In genomic region chr1:150293433-150294253, GRCh38 we compare ENCODE assay signal across 8 cellular contexts. TPM values are rescaled to one million over a fixed set of nuclear protein-coding genes. Genes with fewer than 3 reads are reported as not detected.
DNase-seq lines count a peak whose midpoint lies in the region; ATAC-seq and TF ChIP-seq lines count a peak whose summit lies in the region.

TSS of gene MRPS21 (plus strand) at chr1:150293861. CDS start at chr1:150294367, 506 bp downstream.

- CTCF ChIA-PET in activated naive CD4-positive, alpha-beta T cell treated with anti-CD3 and anti-CD28 coated beads for 36 hours (lab: Charles Lee) = no interaction called here

- intact Hi-C loops in activated naive CD4-positive, alpha-beta T cell treated with anti-CD3 and anti-CD28 coated beads for 36 hours (cut with micrococcal nuclease) = loop anchor here (2.0 kb wide), 2 partner anchors 25 to 69 kb away; partner anchors contain the start of gene APH1A

- peak; percentile 91 for ATAC-seq in HG02571 (IDR thresholded peaks at IDR 0.05; ENCODE audit: unreplicated experiment)
- ATAC-seq in gastroesophageal sphincter = peak; percentile 98

- peaks cover 24% of the 10 kb centered on the region for H3K36me3 Mint-ChIP-seq in activated naive CD4-positive, alpha-beta T cell treated with anti-CD3 and anti-CD28 coated beads for 36 hours (ENCODE audit: low read depth)

- peaks cover 15% of the 10 kb centered on the region for H3K36me3 ChIP-seq in SK-N-MC (ENCODE audit: insufficient read depth, low read length)
- H3K36me3 ChIP-seq in gastroesophageal sphincter = peaks cover 0 to 43% of the 10 kb centered on the region in 2 donors
- H3K36me3 ChIP-seq in neutrophil = peaks cover 6% of the 10 kb centered on the region

- H3K4me1 ChIP-seq in gastroesophageal sphincter = peaks cover 0 to 29% (median 6%) of the 10 kb centered on the region in 3 donors
- peaks cover 12 to 16% of the 10 kb centered on the region in 2 experiments for H3K4me1 ChIP-seq in neutrophil (ENCODE audit: control insufficient read depth in 1 of 2, insufficient read depth in 1 of 2, low read depth in 1 of 2, low read length in 1 of 2)

- H3K4me1 Mint-ChIP-seq in activated naive CD4-positive, alpha-beta T cell treated with anti-CD3 and anti-CD28 coated beads for 36 hours (ENCODE audit: low read depth) = peaks cover 40% of the 10 kb centered on the region

- peak; percentile 68 to 74 for TF ChIP-seq POLR2A in gastroesophageal sphincter (IDR thresholded peaks at IDR 0.05)

- peak within 1 kb of the TSS; percentile 90 for H3K4me3 Mint-ChIP-seq in activated naive CD4-positive, alpha-beta T cell treated with anti-CD3 and anti-CD28 coated beads for 36 hours

- WGBS in gastroesophageal sphincter (ENCODE audit: low coverage in 1 of 2), 2 donors = 6 to 7% methylated on average over 32 to 33 of the region's 43 CpGs

- no peaks in the 10 kb centered on the region for H3K9me3 ChIP-seq in SK-N-MC (ENCODE audit: low read depth, low read length)
- no peaks in the 10 kb centered on the region for H3K9me3 ChIP-seq in gastroesophageal sphincter
- no peaks in the 10 kb centered on the region for H3K9me3 ChIP-seq in neutrophil

- peak in 2 of 4 experiments; percentile 19 for TF ChIP-seq CTCF in gastroesophageal sphincter (IDR thresholded peaks at IDR 0.05)
- no peak for TF ChIP-seq CTCF in neutrophil (IDR thresholded peaks at IDR 0.05)

- H3K27me3 ChIP-seq in gastroesophageal sphincter = no peaks in the 10 kb centered on the region
- H3K27me3 ChIP-seq in neutrophil = peaks cover 3% of the 10 kb centered on the region

- H3K27ac ChIP-seq in SK-N-MC (peak within 1 kb of the TSS; percentile 78), gastroesophageal sphincter (peak within 1 kb of the TSS; percentile 73 to 91 (median 87)), neutrophil (peak within 1 kb of the TSS; percentile 76), substantia nigra (ENCODE audit: low read depth, low read length, poor library complexity, severe bottlenecking) (peak within 1 kb of the TSS; percentile 37)

- no peaks in the 10 kb centered on the region for H3K27me3 Mint-ChIP-seq in activated naive CD4-positive, alpha-beta T cell treated with anti-CD3 and anti-CD28 coated beads for 36 hours (ENCODE audit: low read depth)

- H3K9ac ChIP-seq in SK-N-MC (ENCODE audit: insufficient read length) = peak within 1 kb of the TSS; percentile 82

- H3K4me3 ChIP-seq in SK-N-MC (peak within 1 kb of the TSS; percentile 79), gastroesophageal sphincter (peak within 1 kb of the TSS; percentile 71), neutrophil (ENCODE audit: low read depth in 1 of 2, low read length in 1 of 2) (peak within 1 kb of the TSS; percentile 75 to 86)

- peak within 1 kb of the TSS; percentile 91 for H3K27ac Mint-ChIP-seq in activated naive CD4-positive, alpha-beta T cell treated with anti-CD3 and anti-CD28 coated beads for 36 hours

- peak; percentile 70 for DNase-seq in GM04503 (ENCODE audit: low read depth)
- peak; percentile 84 for DNase-seq in NCI-H1048 (lab: John Stamatoyannopoulos, UW)
- no peak for DNase-seq in SK-N-MC (ENCODE audit: low read depth, low spot score)
- DNase-seq in activated naive CD4-positive, alpha-beta T cell treated with anti-CD3 and anti-CD28 coated beads for 36 hours = peak; percentile 93
- DNase-seq in substantia nigra (lab: John Stamatoyannopoulos, UW) = peak; percentile 34 to 91 (median 83)

- no peaks in the 10 kb centered on the region for H3K9me3 Mint-ChIP-seq in activated naive CD4-positive, alpha-beta T cell treated with anti-CD3 and anti-CD28 coated beads for 36 hours

- TF ChIP-seq EP300 in gastroesophageal sphincter (IDR thresholded peaks at IDR 0.05) = no peak

RNA-seq across cellular contexts. Expression of gene MRPS21, which starts in this region (rescaled TPM):
- total RNA-seq in activated naive CD4-positive, alpha-beta T cell treated with anti-CD3 and anti-CD28 coated beads for 36 hours = 10 to 100 TPM; 80.3 to 83.8 TPM
- total RNA-seq in gastroesophageal sphincter = 10 to 100 TPM; 36.0 to 59.9 (median 43.4) TPM

Comparison
In these comparisons a context has a peak if more than half of its experiments do, and no peak if none do; other contexts are left out.
1. H3K27ac ChIP-seq: peak in every context shown above with its lines; median percentile 87 in gastroesophageal sphincter; 78 in SK-N-MC; 76 in neutrophil; 37 in substantia nigra.